Comparison of ENCODE assay signal across 9 cellular contexts in the genomic region with DNA sequence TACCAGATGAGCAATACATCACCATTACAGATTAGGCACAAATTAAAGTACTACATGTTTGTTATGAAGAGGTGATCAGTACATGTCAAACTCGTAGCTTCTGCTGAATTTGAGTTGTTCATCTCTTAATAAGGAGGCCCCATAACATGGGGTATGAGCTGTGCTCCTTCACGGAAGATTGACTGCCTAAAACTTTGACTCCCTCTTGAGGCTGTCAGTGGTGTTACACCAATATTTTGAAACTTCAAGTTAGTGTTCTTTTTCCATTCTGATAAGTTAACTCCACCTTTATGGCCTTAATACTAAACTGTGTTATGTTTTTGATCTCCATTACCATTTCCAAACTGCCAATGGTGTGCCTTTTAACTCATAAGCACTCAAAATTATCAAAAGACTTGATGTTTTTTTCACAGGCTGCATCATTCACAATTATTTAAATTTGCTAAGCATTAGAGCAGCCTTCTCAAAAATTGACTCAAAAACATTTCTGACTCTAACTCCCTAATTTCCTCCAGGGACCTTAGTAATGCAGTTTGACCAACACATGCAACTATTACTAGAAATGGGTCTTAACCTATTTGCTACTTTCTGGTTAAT.
DNase-seq lines count a peak whose midpoint lies in the region; ATAC-seq and TF ChIP-seq lines count a peak whose summit lies in the region.
"Had no signal": no experiment of that assay in that cellular context is flagged by ENCODE, and none has a peak within 500 bp of the region (broad histone marks: within the 10 kb centered on the region; RNA-seq: fewer than 3 reads in every experiment).

No MANE protein-coding gene starts in this region.

- no peaks in the 10 kb centered on the region for H3K9me3 ChIP-seq in Caco-2
- H3K9me3 ChIP-seq in SK-N-MC (ENCODE audit: low read depth, low read length) = no peaks in the 10 kb centered on the region
- H3K9me3 ChIP-seq in transverse colon = no peaks in the 10 kb centered on the region

- H3K27me3 ChIP-seq in Caco-2 (replicated peaks; ENCODE audit: control insufficient read depth, insufficient read depth, low read length) (no peaks in the 10 kb centered on the region), transverse colon (no peaks in the 10 kb centered on the region)

- ATAC-seq in GM19395 (IDR thresholded peaks at IDR 0.05; ENCODE audit: unreplicated experiment) (peak; percentile 90), HG03460 (IDR thresholded peaks at IDR 0.05; ENCODE audit: unreplicated experiment) (peak; percentile 82)

- in situ Hi-C loops in transverse colon (cut with MboI; ENCODE audit: low pct_ligation_motif_present in 1 of 4, low pct_unique_long_range_greater_than_20kb in 1 of 4, low sequenced_read_pairs in 3 of 4) = no loop called here

- POLR2A ChIA-PET in Caco-2 (lab: Charles Lee) = no interaction called here

- BruUV-seq in Caco-2 (replicated peaks; lab: Mats Ljungman, UMichigan) = no TSS peak

- H3K4me1 ChIP-seq in Caco-2 (peaks cover 2% of the 10 kb centered on the region; the same call in 1 of the 2 replicates), transverse colon (no peaks in the 10 kb centered on the region)

- no peak for TF ChIP-seq EP300 in transverse colon (IDR thresholded peaks at IDR 0.05; ENCODE audit: low read depth)

- intact Hi-C loops in Caco-2 (cut with micrococcal nuclease; ENCODE audit: unreplicated experiment) = loop anchor here (1.0 to 10.0 kb wide), 4 partner anchors 641 to 1484 kb away; no protein-coding TSS in a partner anchor
- intact Hi-C loops in transverse colon (cut with DNase I; ENCODE audit: low total_unique reads) = no loop called here

- 6 to 18% methylated on average over 2 of the region's 2 CpGs for WGBS in transverse colon (ENCODE audit: low coverage in 1 of 2), 2 donors

- H3K4me3 ChIP-seq in Caco-2 (ENCODE audit: low read depth, low read length) (no peak overlapping the region), SK-N-MC (no peak overlapping the region), transverse colon (no peak overlapping the region)

- CTCF ChIA-PET in Caco-2 (lab: Charles Lee) = interaction anchor here (1.0 to 1.3 kb wide), 2 partner anchors 26 to 1167 kb away, joined by 3 to 5 read pairs; no protein-coding TSS in a partner anchor

- H3K36me3 ChIP-seq in Caco-2 (ENCODE audit: control insufficient read depth, insufficient read depth, low read length) (no peaks in the 10 kb centered on the region), SK-N-MC (ENCODE audit: insufficient read depth, low read length) (no peaks in the 10 kb centered on the region), transverse colon (no peaks in the 10 kb centered on the region)

- H3K9ac ChIP-seq in SK-N-MC (ENCODE audit: insufficient read length) = no peak overlapping the region

- TF ChIP-seq CTCF in Caco-2 (IDR thresholded peaks at IDR 0.05; ENCODE audit: insufficient read depth in 1 of 2, low read depth in 1 of 2, low read length in 1 of 2, severe bottlenecking in 1 of 2, unreplicated experiment in 1 of 2) = peak; percentile 70 to 77
- TF ChIP-seq CTCF in transverse colon (IDR thresholded peaks at IDR 0.05) = peak in 4 of 5 experiments; percentile 11 to 38 (median 24)

- H3K4me1 Mint-ChIP-seq in Caco-2 (ENCODE audit: low read depth, unreplicated experiment) = no peaks in the 10 kb centered on the region
- H3K4me1 Mint-ChIP-seq: activated B cell treated with CpG ODN at 0.5 μM for 24 hours had no signal

- DNase-seq in Caco-2 (peak in 1 of 2 experiments; percentile 42), SK-N-MC (ENCODE audit: low read depth, low spot score) (peak; percentile 45), glomerular visceral epithelial cell (ENCODE audit: extremely low spot score) (peak; percentile 46), transverse colon (no peak), OCI-M2 (lab: John Stamatoyannopoulos, UW; ENCODE audit: unreplicated experiment) (no peak), NCI-H2029 treated with DMSO at 0.1 percent for 48 hours (lab: John Stamatoyannopoulos, UW) (no peak)
- DNase-seq: activated B cell treated with CpG ODN at 0.5 μM for 24 hours had no signal

- TF ChIP-seq POLR2A in transverse colon (IDR thresholded peaks at IDR 0.05) = no peak

- no peak overlapping the region for H3K27ac Mint-ChIP-seq in Caco-2 (ENCODE audit: unreplicated experiment)
- H3K27ac Mint-ChIP-seq: activated B cell treated with CpG ODN at 0.5 μM for 24 hours had no signal

- no peaks in the 10 kb centered on the region for H3K27me3 Mint-ChIP-seq in Caco-2 (ENCODE audit: insufficient read depth, unreplicated experiment)
- H3K27me3 Mint-ChIP-seq: activated B cell treated with CpG ODN at 0.5 μM for 24 hours had no signal

- H3K27ac ChIP-seq in SK-N-MC (no peak overlapping the region), transverse colon (no peak overlapping the region)

- no peaks in the 10 kb centered on the region for H3K36me3 Mint-ChIP-seq in Caco-2 (ENCODE audit: insufficient read depth, unreplicated experiment)

- no peak overlapping the region for H3K4me3 Mint-ChIP-seq in Caco-2 (ENCODE audit: unreplicated experiment)
- H3K4me3 Mint-ChIP-seq: activated B cell treated with CpG ODN at 0.5 μM for 24 hours had no signal

- H3K9me3 Mint-ChIP-seq in Caco-2 (ENCODE audit: unreplicated experiment) = no peaks in the 10 kb centered on the region
- H3K9me3 Mint-ChIP-seq: activated B cell treated with CpG ODN at 0.5 μM for 24 hours had no signal

Comparison
In these comparisons a context has a peak if more than half of its experiments do, and no peak if none do; other contexts are left out.
1. DNase-seq: peak in SK-N-MC (single experiment) and glomerular visceral epithelial cell (single experiment); none in transverse colon (single experiment), OCI-M2 (single experiment) and NCI-H2029 treated with DMSO at 0.1 percent for 48 hours (single experiment).